ENCODE assay signal across 1 cellular context in genomic region chr9:129381481-129381957, GRCh38.
A peak's percentile ranks its signal among the peaks of the same experiment; 100 is the strongest.
TF ChIP-seq lines count a peak whose summit lies in the region.

No MANE protein-coding gene starts in this region.

TF ChIP-seq in K562, 482 proteins besides CTCF, POLR2A, EP300 and RAD21:
- TF ChIP-seq TBP (optimal IDR thresholded peaks at IDR 0.05; ENCODE audit: low read depth, low read length) (no peak), ZNF311 (CRISPR knock-in tag; IDR thresholded peaks at IDR 0.05) (no peak), POLR2G (IDR thresholded peaks at IDR 0.05; ENCODE audit: low read depth, low read length) (no peak), HNRNPLL (IDR thresholded peaks at IDR 0.05; ENCODE audit: low read depth, low read length, poor library complexity, severe bottlenecking) (peak; percentile 45), RBM14 (IDR thresholded peaks at IDR 0.05; ENCODE audit: borderline replicate concordance, insufficient read depth, low read depth, low read length) (no peak), HNRNPH1 (optimal IDR thresholded peaks at IDR 0.05; ENCODE audit: low read depth, low read length) (no peak), CHD2 (IDR thresholded peaks at IDR 0.05; ENCODE audit: low read depth, low read length) (no peak), MTF1 (CRISPR knock-in tag; IDR thresholded peaks at IDR 0.05; ENCODE audit: borderline replicate concordance) (no peak), RNF2 (IDR thresholded peaks at IDR 0.05) (no peak), FUS (optimal IDR thresholded peaks at IDR 0.05; ENCODE audit: low read depth, low read length) (no peak), ZBTB12 (CRISPR knock-in tag; IDR thresholded peaks at IDR 0.05) (no peak), JUNB (CRISPR knock-in tag; conservative IDR thresholded peaks at IDR 0.05) (no peak), ZKSCAN1 (IDR thresholded peaks at IDR 0.05; ENCODE audit: low read depth, low read length) (peak; percentile 89), NCOR1 (IDR thresholded peaks at IDR 0.05) (no peak), FOXA3 (CRISPR knock-in tag; conservative IDR thresholded peaks at IDR 0.05 in 1 of 2, IDR thresholded peaks at IDR 0.05 in 1 of 2) (no peak), ZNF592 (IDR thresholded peaks at IDR 0.05) (no peak), ZNF140 (CRISPR knock-in tag; IDR thresholded peaks at IDR 0.05) (no peak), ATF4 (CRISPR knock-in tag; IDR thresholded peaks at IDR 0.05) (no peak)
